In genomic region chr9:98218562-98219363, GRCh38 we compare ENCODE assay signal across 1 cellular context.
TF ChIP-seq lines count a peak whose summit lies in the region.

No MANE protein-coding gene starts in this region.

TF ChIP-seq in WTC11, 78 proteins besides CTCF, POLR2A, EP300 and RAD21 (continued from another document and continues in another):
- TF ChIP-seq, protein P1, sequence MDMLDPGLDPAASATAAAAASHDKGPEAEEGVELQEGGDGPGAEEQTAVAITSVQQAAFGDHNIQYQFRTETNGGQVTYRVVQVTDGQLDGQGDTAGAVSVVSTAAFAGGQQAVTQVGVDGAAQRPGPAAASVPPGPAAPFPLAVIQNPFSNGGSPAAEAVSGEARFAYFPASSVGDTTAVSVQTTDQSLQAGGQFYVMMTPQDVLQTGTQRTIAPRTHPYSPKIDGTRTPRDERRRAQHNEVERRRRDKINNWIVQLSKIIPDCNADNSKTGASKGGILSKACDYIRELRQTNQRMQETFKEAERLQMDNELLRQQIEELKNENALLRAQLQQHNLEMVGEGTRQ (CRISPR knock-in tag; IDR thresholded peaks at IDR 0.05) = 0 out of 2 replicates have a peak, but pooled peaks have one; percentile 15
- TF ChIP-seq JAZF1 (CRISPR knock-in tag; IDR thresholded peaks at IDR 0.05) (no peak), PRRX2 (CRISPR knock-in tag; IDR thresholded peaks at IDR 0.05) (no peak), ZNF317 (CRISPR knock-in tag; IDR thresholded peaks at IDR 0.05; ENCODE audit: borderline replicate concordance, low read depth) (no peak), TP53 (CRISPR knock-in tag; IDR thresholded peaks at IDR 0.05) (no peak), ZNF396 (CRISPR knock-in tag; IDR thresholded peaks at IDR 0.05; ENCODE audit: borderline replicate concordance) (no peak), RORB (CRISPR knock-in tag; IDR thresholded peaks at IDR 0.05) (no peak), MXD4 (CRISPR knock-in tag; IDR thresholded peaks at IDR 0.05; ENCODE audit: borderline replicate concordance) (peak; percentile 64; the same call in 1 of the 2 replicates), EMX1 (CRISPR knock-in tag; IDR thresholded peaks at IDR 0.05) (no peak), MAX (CRISPR knock-in tag; IDR thresholded peaks at IDR 0.05) (no peak), KAT7 (CRISPR knock-in tag; IDR thresholded peaks at IDR 0.05; ENCODE audit: borderline replicate concordance) (no peak), SMAD3 (CRISPR knock-in tag; IDR thresholded peaks at IDR 0.05; ENCODE audit: borderline replicate concordance) (no peak; the same call in 1 of the 2 replicates), STAT6 (CRISPR knock-in tag; conservative IDR thresholded peaks at IDR 0.05; ENCODE audit: low read depth) (no peak), OVOL2 (CRISPR knock-in tag; IDR thresholded peaks at IDR 0.05; ENCODE audit: borderline replicate concordance) (no peak), CREB1 (CRISPR knock-in tag; IDR thresholded peaks at IDR 0.05) (no peak), ZNF512 (CRISPR knock-in tag; IDR thresholded peaks at IDR 0.05; ENCODE audit: borderline replicate concordance) (no peak), SMAD4 (CRISPR knock-in tag; IDR thresholded peaks at IDR 0.05) (no peak), FOXK1 (CRISPR knock-in tag; IDR thresholded peaks at IDR 0.05) (0 out of 2 replicates have a peak, but pooled peaks have one; percentile 41), NFATC4 (CRISPR knock-in tag; IDR thresholded peaks at IDR 0.05) (no peak), GRHL2 (CRISPR knock-in tag; IDR thresholded peaks at IDR 0.05; ENCODE audit: insufficient replicate concordance, severe bottlenecking) (no peak), ATF3 (CRISPR knock-in tag; conservative IDR thresholded peaks at IDR 0.05) (no peak), TCF7 (CRISPR knock-in tag; IDR thresholded peaks at IDR 0.05; ENCODE audit: low read depth) (no peak), NFYB (CRISPR knock-in tag; conservative IDR thresholded peaks at IDR 0.05; ENCODE audit: low read depth) (no peak), ZNF138 (CRISPR knock-in tag; conservative IDR thresholded peaks at IDR 0.05) (no peak), ZMAT4 (CRISPR knock-in tag; IDR thresholded peaks at IDR 0.05) (no peak), ZNF423 (CRISPR knock-in tag; IDR thresholded peaks at IDR 0.05) (peak; percentile 86), ZNF121 (CRISPR knock-in tag; IDR thresholded peaks at IDR 0.05) (no peak), NFE2L1 (CRISPR knock-in tag; IDR thresholded peaks at IDR 0.05) (no peak), ELF4 (CRISPR knock-in tag; IDR thresholded peaks at IDR 0.05; ENCODE audit: low read depth) (no peak), RELA (CRISPR knock-in tag; IDR thresholded peaks at IDR 0.05; ENCODE audit: borderline replicate concordance) (no peak), ATF1 (CRISPR knock-in tag; IDR thresholded peaks at IDR 0.05) (no peak), ETV6 (CRISPR knock-in tag; IDR thresholded peaks at IDR 0.05) (0 out of 2 replicates have a peak, but pooled peaks have one; percentile 37), TEAD1 (CRISPR knock-in tag; IDR thresholded peaks at IDR 0.05) (peak; percentile 79; the same call in 1 of the 2 replicates), MYBL2 (CRISPR knock-in tag; IDR thresholded peaks at IDR 0.05) (no peak), ZBTB21 (CRISPR knock-in tag; IDR thresholded peaks at IDR 0.05; ENCODE audit: borderline replicate concordance) (0 out of 2 replicates have a peak, but pooled peaks have one; percentile 19), ZNF263 (CRISPR knock-in tag; IDR thresholded peaks at IDR 0.05; ENCODE audit: low read depth) (no peak), ZBTB43 (CRISPR knock-in tag; IDR thresholded peaks at IDR 0.05) (peak; percentile 78; the same call in 1 of the 2 replicates)
- TF ChIP-seq, protein P2, sequence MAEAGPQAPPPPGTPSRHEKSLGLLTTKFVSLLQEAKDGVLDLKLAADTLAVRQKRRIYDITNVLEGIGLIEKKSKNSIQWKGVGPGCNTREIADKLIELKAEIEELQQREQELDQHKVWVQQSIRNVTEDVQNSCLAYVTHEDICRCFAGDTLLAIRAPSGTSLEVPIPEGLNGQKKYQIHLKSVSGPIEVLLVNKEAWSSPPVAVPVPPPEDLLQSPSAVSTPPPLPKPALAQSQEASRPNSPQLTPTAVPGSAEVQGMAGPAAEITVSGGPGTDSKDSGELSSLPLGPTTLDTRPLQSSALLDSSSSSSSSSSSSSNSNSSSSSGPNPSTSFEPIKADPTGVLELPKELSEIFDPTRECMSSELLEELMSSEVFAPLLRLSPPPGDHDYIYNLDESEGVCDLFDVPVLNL (CRISPR knock-in tag; IDR thresholded peaks at IDR 0.05; ENCODE audit: borderline replicate concordance, low read depth) = no peak
- TF ChIP-seq, protein P3, sequence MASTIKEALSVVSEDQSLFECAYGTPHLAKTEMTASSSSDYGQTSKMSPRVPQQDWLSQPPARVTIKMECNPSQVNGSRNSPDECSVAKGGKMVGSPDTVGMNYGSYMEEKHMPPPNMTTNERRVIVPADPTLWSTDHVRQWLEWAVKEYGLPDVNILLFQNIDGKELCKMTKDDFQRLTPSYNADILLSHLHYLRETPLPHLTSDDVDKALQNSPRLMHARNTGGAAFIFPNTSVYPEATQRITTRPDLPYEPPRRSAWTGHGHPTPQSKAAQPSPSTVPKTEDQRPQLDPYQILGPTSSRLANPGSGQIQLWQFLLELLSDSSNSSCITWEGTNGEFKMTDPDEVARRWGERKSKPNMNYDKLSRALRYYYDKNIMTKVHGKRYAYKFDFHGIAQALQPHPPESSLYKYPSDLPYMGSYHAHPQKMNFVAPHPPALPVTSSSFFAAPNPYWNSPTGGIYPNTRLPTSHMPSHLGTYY (CRISPR knock-in tag; IDR thresholded peaks at IDR 0.05) = no peak
- TF ChIP-seq, protein P4, sequence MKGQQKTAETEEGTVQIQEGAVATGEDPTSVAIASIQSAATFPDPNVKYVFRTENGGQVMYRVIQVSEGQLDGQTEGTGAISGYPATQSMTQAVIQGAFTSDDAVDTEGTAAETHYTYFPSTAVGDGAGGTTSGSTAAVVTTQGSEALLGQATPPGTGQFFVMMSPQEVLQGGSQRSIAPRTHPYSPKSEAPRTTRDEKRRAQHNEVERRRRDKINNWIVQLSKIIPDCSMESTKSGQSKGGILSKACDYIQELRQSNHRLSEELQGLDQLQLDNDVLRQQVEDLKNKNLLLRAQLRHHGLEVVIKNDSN (CRISPR knock-in tag; IDR thresholded peaks at IDR 0.05) = no peak
- TF ChIP-seq, protein P5, sequence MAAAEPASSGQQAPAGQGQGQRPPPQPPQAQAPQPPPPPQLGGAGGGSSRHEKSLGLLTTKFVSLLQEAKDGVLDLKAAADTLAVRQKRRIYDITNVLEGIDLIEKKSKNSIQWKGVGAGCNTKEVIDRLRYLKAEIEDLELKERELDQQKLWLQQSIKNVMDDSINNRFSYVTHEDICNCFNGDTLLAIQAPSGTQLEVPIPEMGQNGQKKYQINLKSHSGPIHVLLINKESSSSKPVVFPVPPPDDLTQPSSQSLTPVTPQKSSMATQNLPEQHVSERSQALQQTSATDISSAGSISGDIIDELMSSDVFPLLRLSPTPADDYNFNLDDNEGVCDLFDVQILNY (CRISPR knock-in tag; IDR thresholded peaks at IDR 0.05) = no peak
- TF ChIP-seq, protein P6, sequence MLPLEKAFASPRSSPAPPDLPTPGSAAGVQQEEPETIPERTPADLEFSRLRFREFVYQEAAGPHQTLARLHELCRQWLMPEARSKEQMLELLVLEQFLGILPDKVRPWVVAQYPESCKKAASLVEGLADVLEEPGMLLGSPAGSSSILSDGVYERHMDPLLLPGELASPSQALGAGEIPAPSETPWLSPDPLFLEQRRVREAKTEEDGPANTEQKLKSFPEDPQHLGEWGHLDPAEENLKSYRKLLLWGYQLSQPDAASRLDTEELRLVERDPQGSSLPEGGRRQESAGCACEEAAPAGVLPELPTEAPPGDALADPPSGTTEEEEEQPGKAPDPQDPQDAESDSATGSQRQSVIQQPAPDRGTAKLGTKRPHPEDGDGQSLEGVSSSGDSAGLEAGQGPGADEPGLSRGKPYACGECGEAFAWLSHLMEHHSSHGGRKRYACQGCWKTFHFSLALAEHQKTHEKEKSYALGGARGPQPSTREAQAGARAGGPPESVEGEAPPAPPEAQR (CRISPR knock-in tag; IDR thresholded peaks at IDR 0.05) = no peak
- TF ChIP-seq, protein P7, sequence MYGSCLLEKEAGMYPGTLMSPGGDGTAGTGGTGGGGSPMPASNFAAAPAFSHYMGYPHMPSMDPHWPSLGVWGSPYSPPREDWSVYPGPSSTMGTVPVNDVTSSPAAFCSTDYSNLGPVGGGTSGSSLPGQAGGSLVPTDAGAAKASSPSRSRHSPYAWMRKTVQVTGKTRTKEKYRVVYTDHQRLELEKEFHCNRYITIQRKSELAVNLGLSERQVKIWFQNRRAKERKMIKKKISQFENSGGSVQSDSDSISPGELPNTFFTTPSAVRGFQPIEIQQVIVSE (CRISPR knock-in tag; IDR thresholded peaks at IDR 0.05; ENCODE audit: borderline replicate concordance) = no peak
- TF ChIP-seq, protein P8, sequence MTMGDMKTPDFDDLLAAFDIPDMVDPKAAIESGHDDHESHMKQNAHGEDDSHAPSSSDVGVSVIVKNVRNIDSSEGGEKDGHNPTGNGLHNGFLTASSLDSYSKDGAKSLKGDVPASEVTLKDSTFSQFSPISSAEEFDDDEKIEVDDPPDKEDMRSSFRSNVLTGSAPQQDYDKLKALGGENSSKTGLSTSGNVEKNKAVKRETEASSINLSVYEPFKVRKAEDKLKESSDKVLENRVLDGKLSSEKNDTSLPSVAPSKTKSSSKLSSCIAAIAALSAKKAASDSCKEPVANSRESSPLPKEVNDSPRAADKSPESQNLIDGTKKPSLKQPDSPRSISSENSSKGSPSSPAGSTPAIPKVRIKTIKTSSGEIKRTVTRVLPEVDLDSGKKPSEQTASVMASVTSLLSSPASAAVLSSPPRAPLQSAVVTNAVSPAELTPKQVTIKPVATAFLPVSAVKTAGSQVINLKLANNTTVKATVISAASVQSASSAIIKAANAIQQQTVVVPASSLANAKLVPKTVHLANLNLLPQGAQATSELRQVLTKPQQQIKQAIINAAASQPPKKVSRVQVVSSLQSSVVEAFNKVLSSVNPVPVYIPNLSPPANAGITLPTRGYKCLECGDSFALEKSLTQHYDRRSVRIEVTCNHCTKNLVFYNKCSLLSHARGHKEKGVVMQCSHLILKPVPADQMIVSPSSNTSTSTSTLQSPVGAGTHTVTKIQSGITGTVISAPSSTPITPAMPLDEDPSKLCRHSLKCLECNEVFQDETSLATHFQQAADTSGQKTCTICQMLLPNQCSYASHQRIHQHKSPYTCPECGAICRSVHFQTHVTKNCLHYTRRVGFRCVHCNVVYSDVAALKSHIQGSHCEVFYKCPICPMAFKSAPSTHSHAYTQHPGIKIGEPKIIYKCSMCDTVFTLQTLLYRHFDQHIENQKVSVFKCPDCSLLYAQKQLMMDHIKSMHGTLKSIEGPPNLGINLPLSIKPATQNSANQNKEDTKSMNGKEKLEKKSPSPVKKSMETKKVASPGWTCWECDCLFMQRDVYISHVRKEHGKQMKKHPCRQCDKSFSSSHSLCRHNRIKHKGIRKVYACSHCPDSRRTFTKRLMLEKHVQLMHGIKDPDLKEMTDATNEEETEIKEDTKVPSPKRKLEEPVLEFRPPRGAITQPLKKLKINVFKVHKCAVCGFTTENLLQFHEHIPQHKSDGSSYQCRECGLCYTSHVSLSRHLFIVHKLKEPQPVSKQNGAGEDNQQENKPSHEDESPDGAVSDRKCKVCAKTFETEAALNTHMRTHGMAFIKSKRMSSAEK (CRISPR knock-in tag; IDR thresholded peaks at IDR 0.05; ENCODE audit: borderline replicate concordance) = no peak
